ENCODE assay signal across 9 cellular contexts in genomic region chrX:100368167-100368566, GRCh38. TPM values are rescaled to one million over a fixed set of nuclear protein-coding genes. Genes with fewer than 3 reads are reported as not detected.
DNase-seq lines count a peak whose midpoint lies in the region; ATAC-seq lines count a peak whose summit lies in the region.
"Had no signal": no experiment of that assay in that cellular context is flagged by ENCODE, and none has a peak within 500 bp of the region (broad histone marks: within the 10 kb centered on the region; RNA-seq: fewer than 3 reads in every experiment).

No MANE protein-coding gene starts in this region.

- ATAC-seq in GM19438 (IDR thresholded peaks at IDR 0.05; ENCODE audit: low read depth, unreplicated experiment) (peak; percentile 62), GM18858 (IDR thresholded peaks at IDR 0.05; ENCODE audit: unreplicated experiment) (no peak)

- DNase-seq in D341Med (ENCODE audit: low spot score) = peak; percentile 17
- peak; percentile 3 for DNase-seq in RPMI8226
- peak; percentile 8 for DNase-seq in iris pigment epithelial cell (ENCODE audit: low read depth)
- no peak for DNase-seq in KG1 (lab: John Stamatoyannopoulos, UW)
- DNase-seq in ecto neural progenitor cell (ENCODE audit: low spot score) = no peak
- DNase-seq in mesenteric fat pad (ENCODE audit: low spot score) = no peak
- DNase-seq: stimulated activated CD4-positive, alpha-beta T cell treated with anti-CD3 and anti-CD28 coated beads, Interleukin-12 subunit alpha, Interleukin-12 subunit beta, amount 100 ng/mL, for 4 hours had no signal

RNA-seq across cellular contexts. Expression of gene PCDH19, which starts 41.9 kb away (rescaled TPM):
- 5.2 TPM for total RNA-seq in mesenteric fat pad

Comparison
In these comparisons a context has a peak if more than half of its experiments do, and no peak if none do; other contexts are left out.
1. DNase-seq: peak in D341Med (single experiment), RPMI8226 (single experiment) and iris pigment epithelial cell (single experiment); none in KG1 (single experiment), ecto neural progenitor cell (single experiment) and mesenteric fat pad (single experiment).